In the genomic region with DNA sequence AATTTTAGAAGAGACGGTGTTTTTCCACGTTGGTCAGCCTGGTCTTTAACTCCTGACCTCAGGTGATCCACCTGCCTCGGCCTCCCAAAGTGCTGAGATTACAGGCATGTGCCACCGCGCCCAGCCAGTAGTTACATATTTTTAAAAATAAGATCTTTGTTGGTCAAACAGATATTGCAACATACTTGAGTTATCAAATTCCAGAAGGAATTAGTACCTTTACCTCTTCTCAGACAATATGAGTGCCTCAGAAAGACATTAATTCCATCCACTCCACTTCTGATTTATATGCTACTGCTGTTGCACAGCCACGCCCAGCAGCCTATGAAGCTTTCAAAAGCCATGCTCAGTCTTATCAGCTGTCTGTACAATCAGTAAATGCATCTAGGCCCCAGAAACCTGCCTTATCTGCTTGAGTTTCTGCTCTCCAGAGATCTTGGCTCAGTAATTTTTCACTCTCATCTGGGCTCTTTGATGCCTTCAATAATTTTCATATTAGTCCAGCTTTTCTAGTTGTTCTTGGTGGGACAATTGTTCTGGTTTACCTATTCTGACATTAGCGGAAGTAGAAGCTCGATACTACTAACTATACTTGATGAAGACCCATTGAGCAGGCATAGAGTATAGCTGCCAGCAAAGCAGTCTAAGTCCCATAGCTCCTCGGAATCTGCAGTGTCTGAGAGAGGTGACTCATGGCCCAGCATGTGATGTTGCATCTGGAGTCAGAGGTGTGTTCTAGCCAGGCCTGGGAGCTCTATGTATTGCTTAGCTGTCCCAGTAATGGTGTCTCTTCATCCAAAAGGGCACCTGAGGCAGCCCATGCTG, we compare ENCODE assay signal across 9 cellular contexts. TPM values are rescaled to one million over a fixed set of nuclear protein-coding genes. Genes with fewer than 3 reads are reported as not detected.
DNase-seq lines count a peak whose midpoint lies in the region; ATAC-seq and TF ChIP-seq lines count a peak whose summit lies in the region.
"Had no signal": no experiment of that assay in that cellular context is flagged by ENCODE, and none has a peak within 500 bp of the region (broad histone marks: within the 10 kb centered on the region; RNA-seq: fewer than 3 reads in every experiment).

No MANE protein-coding gene starts in this region.

- H2BK5ac ChIP-seq in IMR-90 (ENCODE audit: low read depth, low read length, poor library complexity, severe bottlenecking), result no peak overlapping the region

- H2BK15ac ChIP-seq in IMR-90 (ENCODE audit: low read depth, low read length), result no peak overlapping the region

- 100% methylated on average over 1 of the region's 9 CpGs; no CpG with 5 or more reads in 1 of the 2 experiments for WGBS in IMR-90 (ENCODE audit: extremely low coverage in 2 of 2, insufficient read length in 1 of 2), 2 experiments

- H3K4me3 ChIP-seq in IMR-90 (ENCODE audit: insufficient read depth, low read depth, low read length) (no peak overlapping the region), GM23338 (no peak overlapping the region)

- H3K36me3 ChIP-seq in IMR-90 (ENCODE audit: control insufficient read depth, insufficient read depth, low read length) (no peaks in the 10 kb centered on the region), GM23338 (ENCODE audit: insufficient read depth) (no peaks in the 10 kb centered on the region)

- no peak overlapping the region for H4K91ac ChIP-seq in IMR-90 (ENCODE audit: insufficient read depth, low read depth, low read length)

- H4K20me1 ChIP-seq in IMR-90 (ENCODE audit: insufficient read depth, low read length) (no peaks in the 10 kb centered on the region), GM23338 (replicated peaks; ENCODE audit: insufficient read depth) (no peaks in the 10 kb centered on the region)

- H3K27ac ChIP-seq in IMR-90 (ENCODE audit: insufficient read depth, low read length), result no peak overlapping the region
- H3K27ac ChIP-seq in GM23338 (ENCODE audit: low read depth), result no peak overlapping the region

- CTCF ChIA-PET in IMR-90 (lab: Yijun Ruan, JAX), result interaction anchor here (0.7 kb wide), 1 partner anchor 43 kb away, joined by 3 read pairs; no protein-coding TSS in a partner anchor

- intact Hi-C loops in IMR-90 (cut with micrococcal nuclease) (no loop called here), natural killer cell (cut with micrococcal nuclease) (loop anchor here (5.0 kb wide), 1 partner anchor 273 kb away; a partner anchor contains a TSS)

- no peak overlapping the region for H4K8ac ChIP-seq in IMR-90 (ENCODE audit: low read depth in 2 of 2, low read length in 2 of 2)

- H3K27me3 Mint-ChIP-seq in natural killer cell (ENCODE audit: low read depth in 2 of 2) (no peaks in the 10 kb centered on the region), GM23338 (ENCODE audit: insufficient read depth, low read depth, poor library complexity) (peaks cover 7% of the 10 kb centered on the region)
- H3K27me3 Mint-ChIP-seq: T-helper 17 cell had no signal

- ATAC-seq in IMR-90 (ENCODE audit: low read depth) (peak; percentile 87), natural killer cell (no peak), GM23338 (no peak)
- ATAC-seq: T-helper 17 cell had no signal

- H3K4me1 Mint-ChIP-seq in natural killer cell (peaks cover 44 to 48% of the 10 kb centered on the region in 2 donors), GM23338 (peaks cover 2% of the 10 kb centered on the region; the same call in 2 of the 3 replicates)

- peaks cover 0 to 3% of the 10 kb centered on the region in 2 donors for H3K9me3 Mint-ChIP-seq in natural killer cell
- no peaks in the 10 kb centered on the region for H3K9me3 Mint-ChIP-seq in GM23338

- TF ChIP-seq CTCF in IMR-90 (conservative IDR thresholded peaks at IDR 0.05; ENCODE audit: low read depth, low read length) (no peak), natural killer cell (IDR thresholded peaks at IDR 0.05) (no peak), GM23338 (conservative IDR thresholded peaks at IDR 0.05; ENCODE audit: low read depth in 2 of 2) (no peak)

- no peak overlapping the region for H3K56ac ChIP-seq in IMR-90 (ENCODE audit: extremely low read depth, insufficient read depth, low read length)

- no peak overlapping the region for H3K23ac ChIP-seq in IMR-90 (ENCODE audit: low read depth, low read length)

- H2BK120ac ChIP-seq in IMR-90 (ENCODE audit: low read depth, low read length), result no peak overlapping the region

- DNase-seq in Daoy (ENCODE audit: low read depth) (peak; percentile 64), IMR-90 (peak; percentile 62), astrocyte of the hippocampus (ENCODE audit: low read depth, low spot score) (peak; percentile 57), natural killer cell (no peak), GM23338 (ENCODE audit: low spot score) (no peak), occipital lobe (lab: John Stamatoyannopoulos, UW) (no peak), NCI-H2029 treated with DMSO at 0.1 percent for 48 hours (lab: John Stamatoyannopoulos, UW) (no peak), NCI-H345 (lab: John Stamatoyannopoulos, UW) (no peak)
- DNase-seq: T-helper 17 cell had no signal

- no peaks in the 10 kb centered on the region for H3K79me1 ChIP-seq in IMR-90 (ENCODE audit: low read depth in 1 of 2, low read length in 2 of 2)

- in situ Hi-C loops in IMR-90 (cut with MboI; ENCODE audit: low sequenced_read_pairs), result no loop called here

- H3K9me2 ChIP-seq in GM23338 (ENCODE audit: insufficient read depth), result no peaks in the 10 kb centered on the region

- no peak overlapping the region for H2AK5ac ChIP-seq in IMR-90 (ENCODE audit: low read depth, low read length)

- H3K4me3 Mint-ChIP-seq in natural killer cell (peak overlapping the region; percentile 72), GM23338 (no peak overlapping the region)
- H3K4me3 Mint-ChIP-seq: T-helper 17 cell had no signal

- H3F3A ChIP-seq in GM23338 (replicated peaks; ENCODE audit: low read depth), result no peaks in the 10 kb centered on the region

- H3K18ac ChIP-seq in IMR-90 (ENCODE audit: low read depth, low read length), result no peak overlapping the region

- no TSS peak for BruUV-seq in IMR-90 (replicated peaks; lab: Mats Ljungman, UMichigan)

- H3K79me2 ChIP-seq in GM23338 (replicated peaks; ENCODE audit: insufficient read depth), result no peaks in the 10 kb centered on the region

- no peak overlapping the region for H3K4ac ChIP-seq in IMR-90 (ENCODE audit: low read depth, low read length)

- no peak for TF ChIP-seq RAD21 in IMR-90 (IDR thresholded peaks at IDR 0.05; ENCODE audit: low read length)

- no peak overlapping the region for H3K9ac ChIP-seq in IMR-90 (ENCODE audit: low read depth, low read length)

- dilution Hi-C loops in IMR-90 (cut with HindIII; ENCODE audit: low sequenced_read_pairs, unreplicated experiment), result no loop called here

- H2AFZ ChIP-seq in IMR-90 (replicated peaks; ENCODE audit: low read length, poor library complexity), result peak overlapping the region; percentile 32
- H2AFZ ChIP-seq in GM23338, result no peak overlapping the region

- H3K4me1 ChIP-seq in IMR-90 (ENCODE audit: control insufficient read depth, insufficient read depth, low read length) (no peaks in the 10 kb centered on the region), GM23338 (ENCODE audit: insufficient read depth) (no peaks in the 10 kb centered on the region)

- H3K4me2 ChIP-seq in IMR-90 (ENCODE audit: low read depth, low read length), result no peak overlapping the region
- no peak overlapping the region for H3K4me2 ChIP-seq in GM23338

- POLR2A ChIA-PET in IMR-90 (lab: Charles Lee; ENCODE audit: unreplicated experiment), result interaction anchor here (0.6 kb wide), 1 partner anchor 17 kb away, joined by 4 read pairs; no protein-coding TSS in a partner anchor

- peak overlapping the region; percentile 55 for H2AK9ac ChIP-seq in IMR-90 (replicated peaks; ENCODE audit: low read depth, low read length, poor library complexity)

- no peak overlapping the region for H4K5ac ChIP-seq in IMR-90 (ENCODE audit: low read depth, low read length)

- no peak for TF ChIP-seq POLR2A in IMR-90 (IDR thresholded peaks at IDR 0.05; ENCODE audit: low read depth, low read length)

- no peaks in the 10 kb centered on the region for H3K9me1 ChIP-seq in IMR-90 (ENCODE audit: insufficient read depth, low read length)

- H3K27me3 ChIP-seq in IMR-90 (ENCODE audit: control insufficient read depth, insufficient read depth, low read length) (no peaks in the 10 kb centered on the region), GM23338 (ENCODE audit: insufficient read depth) (no peaks in the 10 kb centered on the region)

- H3K36me3 Mint-ChIP-seq in natural killer cell (peaks cover 7% of the 10 kb centered on the region), GM23338 (ENCODE audit: low read depth) (peaks cover 4% of the 10 kb centered on the region; the same call in 1 of the 3 replicates)

- peak overlapping the region; percentile 97 to 99 for H3K27ac Mint-ChIP-seq in natural killer cell
- H3K27ac Mint-ChIP-seq in GM23338, result no peak overlapping the region
- H3K27ac Mint-ChIP-seq: T-helper 17 cell had no signal

- no peaks in the 10 kb centered on the region for H3K9me3 ChIP-seq in IMR-90 (ENCODE audit: control insufficient read depth, insufficient read depth, low read length)

- H2BK20ac ChIP-seq in IMR-90 (ENCODE audit: low read depth, low read length), result no peak overlapping the region

- no peak overlapping the region for H3K14ac ChIP-seq in IMR-90 (replicated peaks; ENCODE audit: low read depth, low read length)

TF ChIP-seq in IMR-90, 13 proteins besides CTCF, POLR2A, EP300 and RAD21 (continues in another document):
- TF ChIP-seq RCOR1 (IDR thresholded peaks at IDR 0.05; ENCODE audit: insufficient replicate concordance, low read length), result no peak

TF ChIP-seq in GM23338, 12 proteins besides CTCF, POLR2A, EP300 and RAD21 (continues in another document):
- no peak for TF ChIP-seq ZNF114 (CRISPR knock-in tag; IDR thresholded peaks at IDR 0.05)

RNA-seq across cellular contexts. Expression of a gene that starts 47.7 kb away (rescaled TPM):
- 25.5 and 26.1 TPM in 2 replicates for total RNA-seq in Daoy (2014; rRNA removed; shearing (Covaris generic))
- 42.8 and 50.9 TPM in 2 replicates for total RNA-seq in IMR-90 (2012; rRNA removed)
- 25.9 and 26.0 TPM in 2 replicates for polyA plus RNA-seq in IMR-90 (2012; rRNA removed)
- 9.3 and 15.1 TPM in 2 replicates for polyA plus RNA-seq in IMR-90 (2012; cell fraction: cytosol; rRNA removed)
- 4.1 and 17.7 TPM in 2 replicates for polyA plus RNA-seq in IMR-90 (2012; cell fraction: nucleus; rRNA removed; ENCODE audit: low replicate concordance)
- total RNA-seq in natural killer cell, result 100 to 1,000 TPM; 189 to 205 (median 202) TPM
- 109 and 118 TPM in 2 replicates for total RNA-seq in GM23338 (2014; rRNA removed; shearing (Covaris generic))
- 28.8 and 30.9 TPM in 2 replicates for polyA plus RNA-seq in GM23338 (2016; fragmentation: Nextera tagmentation; extraction: Ambion mirVana)
- total RNA-seq in occipital lobe, result 104 TPM

Comparison
In these comparisons a context has a peak if more than half of its experiments do, and no peak if none do; other contexts are left out.
1. DNase-seq: peak in Daoy (single experiment), IMR-90 (single experiment) and astrocyte of the hippocampus (single experiment); none in natural killer cell (single experiment), GM23338 (single experiment), occipital lobe (single experiment), NCI-H2029 treated with DMSO at 0.1 percent for 48 hours (single experiment) and NCI-H345 (single experiment).